ENCODE assay signal across 11 cellular contexts in the genomic region with DNA sequence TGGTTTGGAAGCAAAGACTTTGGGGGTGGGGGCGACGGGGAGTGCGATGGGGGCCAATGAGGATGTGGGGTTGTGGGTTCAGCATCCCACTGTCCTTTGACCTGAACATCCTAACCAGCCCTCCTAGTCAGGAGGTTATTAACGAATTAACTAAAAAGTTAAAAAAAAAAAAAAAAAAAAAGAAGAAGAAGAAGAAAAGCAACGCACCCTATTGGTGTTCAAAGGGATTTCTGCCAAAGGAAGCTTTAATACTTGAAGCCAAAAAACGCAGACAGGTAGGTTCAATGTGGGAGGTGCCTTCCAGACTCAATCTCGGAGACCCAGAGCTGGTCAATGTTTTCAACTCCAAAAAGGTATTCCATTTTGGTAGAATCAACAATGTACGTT. TPM values are rescaled to one million over a fixed set of nuclear protein-coding genes. Genes with fewer than 3 reads are reported as not detected.
DNase-seq lines count a peak whose midpoint lies in the region; ATAC-seq and TF ChIP-seq lines count a peak whose summit lies in the region.
"Had no signal": no experiment of that assay in that cellular context is flagged by ENCODE, and none has a peak within 500 bp of the region (broad histone marks: within the 10 kb centered on the region; RNA-seq: fewer than 3 reads in every experiment).

No MANE protein-coding gene starts in this region.

- H3K27ac ChIP-seq in heart right ventricle (no peak overlapping the region), lower lobe of right lung (no peak overlapping the region), mesenchymal stem cell (ENCODE audit: low read length, poor library complexity, severe bottlenecking) (no peak overlapping the region)

- H3K4me3 ChIP-seq in heart right ventricle: peak overlapping the region in 7 of 10 donors; percentile 32 to 53 (median 49)
- H3K4me3 ChIP-seq in lower lobe of right lung: peak overlapping the region; percentile 56
- peak overlapping the region in 1 of 2 experiments; percentile 77 for H3K4me3 ChIP-seq in mesenchymal stem cell (ENCODE audit: insufficient read depth in 1 of 2, low read depth in 1 of 2, low read length in 2 of 2)

- no peaks in the 10 kb centered on the region for H3K36me3 Mint-ChIP-seq in activated naive CD8-positive, alpha-beta T cell treated with anti-CD3 and anti-CD28 coated beads, Interleukin-2, amount 10 ng/mL, durations not matched to agents 7 days and 5 days
- H3K36me3 Mint-ChIP-seq in type B pancreatic cell: peaks cover 3% of the 10 kb centered on the region

- no peak overlapping the region for H3K27ac Mint-ChIP-seq in activated naive CD8-positive, alpha-beta T cell treated with anti-CD3 and anti-CD28 coated beads, Interleukin-2, amount 10 ng/mL, durations not matched to agents 7 days and 5 days
- peak overlapping the region; percentile 59 for H3K27ac Mint-ChIP-seq in type B pancreatic cell

- H2AFZ ChIP-seq in mesenchymal stem cell (ENCODE audit: low read depth, low read length): no peak overlapping the region

- no peaks in the 10 kb centered on the region for H3K9me3 ChIP-seq in heart right ventricle
- H3K9me3 ChIP-seq in lower lobe of right lung: no peaks in the 10 kb centered on the region
- no peaks in the 10 kb centered on the region for H3K9me3 ChIP-seq in mesenchymal stem cell (ENCODE audit: control insufficient read depth, low read length)

- POLR2A ChIA-PET in activated naive CD8-positive, alpha-beta T cell treated with anti-CD3 and anti-CD28 coated beads, Interleukin-2, amount 10 ng/mL, durations not matched to agents 7 days and 5 days (lab: Charles Lee): interaction anchor here (0.7 to 1.1 kb wide), 2 partner anchors 55 to 833 kb away, joined by 3 read pairs; no protein-coding TSS in a partner anchor

- ATAC-seq in heart right ventricle: no peak
- no peak for ATAC-seq in left cardiac atrium
- ATAC-seq in activated naive CD8-positive, alpha-beta T cell treated with anti-CD3 and anti-CD28 coated beads, Interleukin-2, amount 10 ng/mL, durations not matched to agents 7 days and 5 days (ENCODE audit: low read depth): no peak
- ATAC-seq in lower lobe of right lung: no peak
- ATAC-seq: activated CD4-positive, CD25-positive, alpha-beta regulatory T cell treated with anti-CD3 and anti-CD28 coated beads, Interleukin-2, amount 50 U/mL, for 24 hours had no signal

- no peak overlapping the region for H4K91ac ChIP-seq in mesenchymal stem cell (ENCODE audit: low read length)

- WGBS in heart right ventricle, 2 donors: 17 to 20% methylated on average over 8 of the region's 8 CpGs
- WGBS in mesenchymal stem cell: 41% methylated on average over 4 of the region's 8 CpGs

- H3K9ac ChIP-seq in mesenchymal stem cell (ENCODE audit: low read length): no peak overlapping the region

- TF ChIP-seq CTCF in heart right ventricle (IDR thresholded peaks at IDR 0.05) (no peak), lower lobe of right lung (IDR thresholded peaks at IDR 0.05) (no peak), type B pancreatic cell (conservative IDR thresholded peaks at IDR 0.05) (peak; percentile 56)

- no peak overlapping the region for H3K23ac ChIP-seq in mesenchymal stem cell (ENCODE audit: low read length in 2 of 2)

- intact Hi-C loops in heart right ventricle (cut with DNase I): no loop called here
- intact Hi-C loops in left cardiac atrium (cut with DNase I): no loop called here
- intact Hi-C loops in lower lobe of right lung (cut with DNase I): no loop called here

- H3K27me3 Mint-ChIP-seq in activated naive CD8-positive, alpha-beta T cell treated with anti-CD3 and anti-CD28 coated beads, Interleukin-2, amount 10 ng/mL, durations not matched to agents 7 days and 5 days: peaks cover 55% of the 10 kb centered on the region
- peaks cover 77% of the 10 kb centered on the region for H3K27me3 Mint-ChIP-seq in type B pancreatic cell

- H3K27me3 ChIP-seq in heart right ventricle (peaks cover 17 to 85% (median 77%) of the 10 kb centered on the region in 7 donors), lower lobe of right lung (ENCODE audit: low read depth) (peaks cover 40% of the 10 kb centered on the region), mesenchymal stem cell (ENCODE audit: control insufficient read depth in 1 of 2, insufficient read depth in 1 of 2, low read length in 2 of 2) (peaks cover 52 to 70% of the 10 kb centered on the region in 2 experiments)

- peak overlapping the region; percentile 53 for H3K4me3 Mint-ChIP-seq in activated naive CD8-positive, alpha-beta T cell treated with anti-CD3 and anti-CD28 coated beads, Interleukin-2, amount 10 ng/mL, durations not matched to agents 7 days and 5 days
- peak overlapping the region; percentile 71 for H3K4me3 Mint-ChIP-seq in type B pancreatic cell

- no peak overlapping the region for H2BK15ac ChIP-seq in mesenchymal stem cell (ENCODE audit: low read depth, poor library complexity, severe bottlenecking)

- H3K9me3 Mint-ChIP-seq in activated naive CD8-positive, alpha-beta T cell treated with anti-CD3 and anti-CD28 coated beads, Interleukin-2, amount 10 ng/mL, durations not matched to agents 7 days and 5 days: no peaks in the 10 kb centered on the region
- H3K9me3 Mint-ChIP-seq in type B pancreatic cell: no peaks in the 10 kb centered on the region

- no peak overlapping the region for H2BK12ac ChIP-seq in mesenchymal stem cell (ENCODE audit: low read length in 2 of 2)

- no peak overlapping the region for H2BK5ac ChIP-seq in mesenchymal stem cell (ENCODE audit: low read depth, low read length, poor library complexity, severe bottlenecking)

- no peak overlapping the region for H4K8ac ChIP-seq in mesenchymal stem cell (ENCODE audit: low read length)

- peaks cover 5% of the 10 kb centered on the region for H3K4me1 Mint-ChIP-seq in activated naive CD8-positive, alpha-beta T cell treated with anti-CD3 and anti-CD28 coated beads, Interleukin-2, amount 10 ng/mL, durations not matched to agents 7 days and 5 days
- peaks cover 5% of the 10 kb centered on the region for H3K4me1 Mint-ChIP-seq in type B pancreatic cell (ENCODE audit: unreplicated experiment)

- H3K79me1 ChIP-seq in mesenchymal stem cell (replicated peaks; ENCODE audit: low read length, poor library complexity, severe bottlenecking): no peaks in the 10 kb centered on the region

- H3K4me1 ChIP-seq in heart right ventricle (peaks cover 5 to 19% (median 12%) of the 10 kb centered on the region in 9 donors), lower lobe of right lung (peaks cover 18% of the 10 kb centered on the region), mesenchymal stem cell (ENCODE audit: control insufficient read depth, insufficient read depth, low read depth, low read length) (peaks cover 18% of the 10 kb centered on the region)

- H3K4me2 ChIP-seq in mesenchymal stem cell (ENCODE audit: low read length, poor library complexity, severe bottlenecking): no peak overlapping the region

- H3K36me3 ChIP-seq in heart right ventricle: no peaks in the 10 kb centered on the region
- no peaks in the 10 kb centered on the region for H3K36me3 ChIP-seq in lower lobe of right lung
- H3K36me3 ChIP-seq in mesenchymal stem cell (ENCODE audit: control insufficient read depth in 1 of 2, insufficient read depth in 2 of 2, low read depth in 1 of 2, low read length in 2 of 2): no peaks in the 10 kb centered on the region

- H2AK5ac ChIP-seq in mesenchymal stem cell (ENCODE audit: low read length, severe bottlenecking): no peak overlapping the region

- H3K14ac ChIP-seq in mesenchymal stem cell (ENCODE audit: low read length in 2 of 2): no peak overlapping the region

- no peak overlapping the region for H2BK120ac ChIP-seq in mesenchymal stem cell (ENCODE audit: low read depth, low read length)

- H3K4ac ChIP-seq in mesenchymal stem cell (ENCODE audit: low read depth in 1 of 2, low read length in 2 of 2): no peak overlapping the region

- no peak overlapping the region for H3K18ac ChIP-seq in mesenchymal stem cell (ENCODE audit: low read depth in 1 of 2, low read length in 2 of 2)

- DNase-seq in heart right ventricle (no peak), left cardiac atrium (no peak), lower lobe of right lung (no peak), type B pancreatic cell (ENCODE audit: extremely low spot score, unreplicated experiment) (no peak), COLO668 (lab: John Stamatoyannopoulos, UW; ENCODE audit: unreplicated experiment) (no peak), islet precursor cell (no peak), mesenchymal stem cell (no peak)
- DNase-seq in activated naive CD8-positive, alpha-beta T cell treated with anti-CD3 and anti-CD28 coated beads, Interleukin-2, amount 10 ng/mL, durations not matched to agents 7 days and 5 days: no peak
- DNase-seq: cerebellar nuclear complex, NCI-H446 treated with DMSO at 0.1 percent for 48 hours had no signal

RNA-seq across cellular contexts. Expression of gene CLIC6, which starts 2.2 kb away (rescaled TPM):
- 1 to 10 TPM in 7 of 10 donors, under 1 TPM in 3; 0.21 to 8.1 (median 3.0) TPM for total RNA-seq in heart right ventricle
- 1 to 10 TPM in 1 of 2 donors, under 1 TPM in 1; 0.71 to 2.6 TPM for polyA plus RNA-seq in heart right ventricle
- total RNA-seq in left cardiac atrium: 1 to 10 TPM; 4.8 to 9.3 TPM
- total RNA-seq in activated naive CD8-positive, alpha-beta T cell treated with anti-CD3 and anti-CD28 coated beads, Interleukin-2, amount 10 ng/mL, durations not matched to agents 7 days and 5 days: under 1 TPM; 0.37 to 0.42 TPM
- total RNA-seq in lower lobe of right lung: 23.5 TPM
- 6.2 and 17.6 TPM in 2 replicates for total RNA-seq in type B pancreatic cell (ENCODE audit: low replicate concordance)
- polyA plus RNA-seq in mesenchymal stem cell (2013, experiment 1 of 2): not detected
- polyA plus RNA-seq in mesenchymal stem cell (2013, experiment 2 of 2): not detected

RNA-seq across cellular contexts. Expression of gene RCAN1, which starts 56.0 kb away (rescaled TPM):
- 100 to 1,000 TPM in 3 of 10 donors, 10 to 100 TPM in 7; 30.8 to 389 (median 62.2) TPM for total RNA-seq in heart right ventricle
- polyA plus RNA-seq in heart right ventricle: 10 to 100 TPM; 24.1 to 62.2 TPM
- total RNA-seq in left cardiac atrium: 10 to 100 TPM; 34.8 to 35.3 TPM
- 1 to 10 TPM; 7.3 to 7.4 TPM for total RNA-seq in activated naive CD8-positive, alpha-beta T cell treated with anti-CD3 and anti-CD28 coated beads, Interleukin-2, amount 10 ng/mL, durations not matched to agents 7 days and 5 days
- 22.9 TPM for total RNA-seq in lower lobe of right lung
- total RNA-seq in type B pancreatic cell (ENCODE audit: low replicate concordance): 13.4 and 16.5 TPM in 2 replicates
- 32.5 TPM for polyA plus RNA-seq in mesenchymal stem cell (2013, experiment 1 of 2)
- polyA plus RNA-seq in mesenchymal stem cell (2013, experiment 2 of 2): 33.5 TPM
